In the genomic region with DNA sequence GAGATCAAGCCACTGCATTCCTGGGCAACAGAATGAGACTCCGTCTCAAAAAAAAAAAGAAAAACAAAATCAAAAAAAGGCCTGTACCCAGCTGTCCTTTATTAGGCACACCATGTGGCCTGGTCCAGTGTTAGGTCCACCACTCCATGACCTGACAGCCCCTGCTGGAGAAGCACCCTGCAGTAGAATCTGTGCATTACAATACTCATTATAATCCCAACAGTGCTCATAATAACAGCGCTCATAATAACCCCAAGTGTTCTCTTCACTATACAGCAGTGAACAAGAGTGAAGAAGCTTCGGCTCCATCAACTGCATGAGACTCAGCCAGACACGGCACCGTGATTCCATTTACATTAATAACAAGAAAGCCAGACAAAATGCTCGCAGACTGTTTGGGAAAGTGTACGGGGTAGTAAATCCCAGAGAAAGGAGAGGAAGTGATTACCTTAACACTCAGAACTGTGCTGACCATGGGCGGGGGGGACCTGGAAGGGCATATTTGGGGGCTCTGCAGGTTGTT, we compare ENCODE assay signal across 10 cellular contexts. TPM values are rescaled to one million over a fixed set of nuclear protein-coding genes. Genes with fewer than 3 reads are reported as not detected.
DNase-seq lines count a peak whose midpoint lies in the region; ATAC-seq, FAIRE-seq and TF ChIP-seq lines count a peak whose summit lies in the region.
"Had no signal": no experiment of that assay in that cellular context is flagged by ENCODE, and none has a peak within 500 bp of the region (broad histone marks: within the 10 kb centered on the region; RNA-seq: fewer than 3 reads in every experiment).

No MANE protein-coding gene starts in this region.

- peaks cover 37% of the 10 kb centered on the region for H3K4me1 Mint-ChIP-seq in CD8-positive, alpha-beta T cell (ENCODE audit: low read depth)
- peaks cover 20% of the 10 kb centered on the region for H3K4me1 Mint-ChIP-seq in brain

- H3K27ac Mint-ChIP-seq in CD8-positive, alpha-beta T cell, result peak overlapping the region; percentile 66
- peak overlapping the region in 4 of 5 experiments; percentile 66 to 82 (median 80) for H3K27ac Mint-ChIP-seq in brain

- POLR2A ChIA-PET in CD8-positive, alpha-beta T cell (lab: Charles Lee), result interaction anchor here (1.0 to 27.7 kb wide), 3 partner anchors 8 to 33 kb away, joined by 3 to 810 read pairs (median 8); partner anchors contain the start of gene CDC42BPG

- no peaks in the 10 kb centered on the region for H4K20me1 ChIP-seq in osteoblast (ENCODE audit: insufficient read depth, low read length)

- peak overlapping the region; percentile 88 for H2AFZ ChIP-seq in osteoblast (ENCODE audit: low read length)

- H3K4me1 ChIP-seq in CD8-positive, alpha-beta T cell (ENCODE audit: insufficient read depth, low read length), result peaks cover 25% of the 10 kb centered on the region
- H3K4me1 ChIP-seq in osteoblast (ENCODE audit: insufficient read depth, low read length) (peaks cover 10% of the 10 kb centered on the region), thyroid gland (peaks cover 3 to 16% of the 10 kb centered on the region in 2 donors)

- H3K9me3 ChIP-seq in CD8-positive, alpha-beta T cell (ENCODE audit: low read length), result no peaks in the 10 kb centered on the region
- H3K9me3 ChIP-seq in osteoblast (ENCODE audit: low read depth, low read length) (no peaks in the 10 kb centered on the region), thyroid gland (no peaks in the 10 kb centered on the region)

- TF ChIP-seq POLR2A in thyroid gland (IDR thresholded peaks at IDR 0.05) (no peak), H54 (IDR thresholded peaks at IDR 0.05; ENCODE audit: low read depth, low read length) (no peak)

- CTCF ChIA-PET in CD8-positive, alpha-beta T cell (lab: Charles Lee), result interaction anchor here (0.8 to 30.0 kb wide), 7 partner anchors 9 to 96 kb away, joined by 3 to 1398 read pairs (median 4); partner anchors contain the start of genes CDC42BPG and EHD1

- no peak for ATAC-seq in CD8-positive, alpha-beta T cell
- ATAC-seq in HG02870 (IDR thresholded peaks at IDR 0.05; ENCODE audit: unreplicated experiment), result no peak

- no peak overlapping the region for H3K4me3 ChIP-seq in CD8-positive, alpha-beta T cell (ENCODE audit: low read depth, low read length)
- H3K4me3 ChIP-seq in HL-60 (replicated peaks; ENCODE audit: insufficient read depth, low read length) (no peak overlapping the region), osteoblast (ENCODE audit: insufficient read depth, low read length) (no peak overlapping the region), thyroid gland (replicated peaks in 1 of 3) (no peak overlapping the region)

- no peaks in the 10 kb centered on the region for H3K36me3 ChIP-seq in CD8-positive, alpha-beta T cell (ENCODE audit: insufficient read depth, low read length)
- H3K36me3 ChIP-seq in osteoblast (ENCODE audit: insufficient read depth, low read length) (no peaks in the 10 kb centered on the region), thyroid gland (no peaks in the 10 kb centered on the region)

- H3K27ac ChIP-seq in CD8-positive, alpha-beta T cell (ENCODE audit: low read depth, low read length), result no peak overlapping the region
- H3K27ac ChIP-seq in HL-60 (replicated peaks) (peak overlapping the region; percentile 31), osteoblast (ENCODE audit: low read depth, low read length) (peak overlapping the region; percentile 33), thyroid gland (no peak overlapping the region)

- no peaks in the 10 kb centered on the region for H3K27me3 ChIP-seq in CD8-positive, alpha-beta T cell (ENCODE audit: insufficient read depth, low read length)
- H3K27me3 ChIP-seq in HL-60 (ENCODE audit: insufficient read depth, poor library complexity, severe bottlenecking), result no peaks in the 10 kb centered on the region
- no peaks in the 10 kb centered on the region for H3K27me3 ChIP-seq in osteoblast (ENCODE audit: insufficient read depth, low read length)
- H3K27me3 ChIP-seq in thyroid gland, result no peaks in the 10 kb centered on the region

- no peaks in the 10 kb centered on the region for H3K9me3 Mint-ChIP-seq in CD8-positive, alpha-beta T cell
- H3K9me3 Mint-ChIP-seq in brain, result no peaks in the 10 kb centered on the region

- FAIRE-seq in H54 (lab: Jason Lieb, UNC), result no peak

- H3K36me3 Mint-ChIP-seq in CD8-positive, alpha-beta T cell, result no peaks in the 10 kb centered on the region
- no peaks in the 10 kb centered on the region for H3K36me3 Mint-ChIP-seq in brain

- intact Hi-C loops in CD8-positive, alpha-beta T cell (cut with DNase I, micrococcal nuclease), result no loop called here
- intact Hi-C loops in thyroid gland (cut with DNase I), result no loop called here

- H3K27me3 Mint-ChIP-seq in CD8-positive, alpha-beta T cell (ENCODE audit: low read depth), result no peaks in the 10 kb centered on the region
- H3K27me3 Mint-ChIP-seq in brain, result peaks cover 6% of the 10 kb centered on the region

- 83 to 91% methylated on average over 8 of the region's 8 CpGs for WGBS in thyroid gland, 2 donors

- H3K79me2 ChIP-seq in osteoblast (ENCODE audit: insufficient read depth, low read length), result no peaks in the 10 kb centered on the region

- TF ChIP-seq CTCF in CD8-positive, alpha-beta T cell (IDR thresholded peaks at IDR 0.05), result no peak
- no peak for TF ChIP-seq CTCF in HL-60 (IDR thresholded peaks at IDR 0.05; ENCODE audit: insufficient read depth, low read length)
- TF ChIP-seq CTCF in brain (conservative IDR thresholded peaks at IDR 0.05), result no peak
- TF ChIP-seq CTCF in osteoblast (IDR thresholded peaks at IDR 0.05; ENCODE audit: extremely low read depth, low read depth, low read length), result no peak
- TF ChIP-seq CTCF in thyroid gland (IDR thresholded peaks at IDR 0.05), result no peak

- peak overlapping the region; percentile 74 for H3K4me2 ChIP-seq in osteoblast (ENCODE audit: insufficient read depth, low read length)

- no peak for DNase-seq in CD8-positive, alpha-beta T cell
- DNase-seq in HL-60 (ENCODE audit: low read depth in 1 of 2, low spot score in 1 of 2) (no peak), osteoblast (ENCODE audit: insufficient read length, low spot score, missing footprints) (no peak), NCI-H2029 (lab: John Stamatoyannopoulos, UW) (no peak), thyroid gland (no peak), H54 (ENCODE audit: insufficient read length, low spot score) (no peak)
- DNase-seq: NCI-H446 had no signal

- H3K4me3 Mint-ChIP-seq in CD8-positive, alpha-beta T cell, result no peak overlapping the region
- peak overlapping the region in 4 of 5 experiments; percentile 27 to 49 (median 41) for H3K4me3 Mint-ChIP-seq in brain

RNA-seq across cellular contexts. Expression of gene EHD1, which starts 8.9 kb away (rescaled TPM):
- total RNA-seq in CD8-positive, alpha-beta T cell, result 100 to 1,000 TPM; 187 to 212 TPM
- 43.9 TPM for polyA plus RNA-seq in brain (ENCODE audit: insufficient read depth, low read depth, low replicate concordance)
- 51.3 and 51.4 TPM in 2 replicates for total RNA-seq in osteoblast
- 10 to 100 TPM; 53.5 to 90.7 (median 67.4) TPM for total RNA-seq in thyroid gland

RNA-seq across cellular contexts. Expression of gene ATG2A, which starts 29.7 kb away (rescaled TPM):
- 100 to 1,000 TPM; 285 to 311 TPM for total RNA-seq in CD8-positive, alpha-beta T cell
- 20.4 TPM for polyA plus RNA-seq in brain (ENCODE audit: insufficient read depth, low read depth, low replicate concordance)
- total RNA-seq in osteoblast, result 20.0 and 25.7 TPM in 2 replicates
- 10 to 100 TPM; 19.5 to 43.1 (median 36.7) TPM for total RNA-seq in thyroid gland

RNA-seq across cellular contexts. Expression of gene PPP2R5B, which starts 37.2 kb away (rescaled TPM):
- 10 to 100 TPM; 14.8 to 18.0 TPM for total RNA-seq in CD8-positive, alpha-beta T cell
- 58.2 TPM for polyA plus RNA-seq in brain (ENCODE audit: insufficient read depth, low read depth, low replicate concordance)
- 6.2 and 6.8 TPM in 2 replicates for total RNA-seq in osteoblast
- 10 to 100 TPM; 14.8 to 30.1 (median 21.7) TPM for total RNA-seq in thyroid gland

RNA-seq across cellular contexts. Expression of gene CDC42BPG, which starts 42.8 kb away (rescaled TPM):
- 1 to 10 TPM; 6.5 to 7.9 TPM for total RNA-seq in CD8-positive, alpha-beta T cell
- polyA plus RNA-seq in brain (ENCODE audit: insufficient read depth, low read depth, low replicate concordance), result 9.5 TPM
- under 0.01 and 0.29 TPM in 2 replicates for total RNA-seq in osteoblast
- total RNA-seq in thyroid gland, result 10 to 100 TPM in 2 of 4 donors, 1 to 10 TPM in 2; 7.8 to 13.9 (median 10.2) TPM

RNA-seq across cellular contexts. Expression of gene GPHA2, which starts 48.4 kb away (rescaled TPM):
- total RNA-seq in CD8-positive, alpha-beta T cell, result not detected
- polyA plus RNA-seq in brain (ENCODE audit: insufficient read depth, low read depth, low replicate concordance), result not detected
- total RNA-seq in osteoblast, result not detected in 2 replicates
- under 1 TPM in 1 of 4 donors, not detected in 3; 0.94 TPM for total RNA-seq in thyroid gland
- total RNA-seq: ureter had no signal

Comparison
In these comparisons a context has a peak if more than half of its experiments do, and no peak if none do; other contexts are left out.
1. H3K27ac ChIP-seq: peak in HL-60 (single experiment) and osteoblast (single experiment); none in CD8-positive, alpha-beta T cell (single experiment) and thyroid gland (0 of 3).
2. RNA of gene ATG2A, which starts 29.7 kb away (total RNA-seq): 285 to 311 TPM in CD8-positive, alpha-beta T cell; 19.5 to 43.1 TPM in thyroid gland and 20.0 to 25.7 TPM in osteoblast; every median in the first group is over 4 times any median in the second.